Comparison of ENCODE assay signal across 9 cellular contexts in genomic region chr15:90561344-90562244, GRCh38. TPM values are rescaled to one million over a fixed set of nuclear protein-coding genes. Genes with fewer than 3 reads are reported as not detected.
DNase-seq lines count a peak whose midpoint lies in the region; ATAC-seq and TF ChIP-seq lines count a peak whose summit lies in the region.
"Had no signal": no experiment of that assay in that cellular context is flagged by ENCODE, and none has a peak within 500 bp of the region (broad histone marks: within the 10 kb centered on the region; RNA-seq: fewer than 3 reads in every experiment).

No MANE protein-coding gene starts in this region.

- no peaks in the 10 kb centered on the region for H3K27me3 ChIP-seq in BLaER1 treated with 17β-estradiol and CSF1 and Interleukin-3, amounts not matched to agents 10 nM and 100 nM
- no peaks in the 10 kb centered on the region for H3K27me3 ChIP-seq in osteoblast (ENCODE audit: insufficient read depth, low read length)

- DNase-seq in MV-4-11 (lab: John Stamatoyannopoulos, UW), result peak; percentile 74
- DNase-seq in coronary artery (ENCODE audit: low spot score), result no peak
- no peak for DNase-seq in osteoblast (ENCODE audit: insufficient read length, low spot score, missing footprints)
- DNase-seq in EL, result no peak
- DNase-seq in stimulated activated CD8-positive, alpha-beta memory T cell treated with anti-CD3 and anti-CD28 coated beads, Interleukin-4, amount 100 ng/mL, for 48 hours, result no peak
- DNase-seq in H4 (ENCODE audit: low spot score), result no peak
- DNase-seq: midbrain had no signal

- peaks cover 59% of the 10 kb centered on the region for H3K79me2 ChIP-seq in osteoblast (ENCODE audit: insufficient read depth, low read length)

- peaks cover 76 to 95% (median 83%) of the 10 kb centered on the region in 10 experiments for H3K4me1 ChIP-seq in BLaER1 treated with 17β-estradiol and CSF1 and Interleukin-3, amounts not matched to agents 10 nM and 100 nM
- peaks cover 48% of the 10 kb centered on the region for H3K4me1 ChIP-seq in osteoblast (ENCODE audit: insufficient read depth, low read length)

- peak overlapping the region; percentile 71 to 97 (median 83) for H3K4me2 ChIP-seq in BLaER1 treated with 17β-estradiol and CSF1 and Interleukin-3, amounts not matched to agents 10 nM and 100 nM
- H3K4me2 ChIP-seq in osteoblast (ENCODE audit: insufficient read depth, low read length), result no peak overlapping the region

- no peak for ATAC-seq in GM18517 (IDR thresholded peaks at IDR 0.05; ENCODE audit: unreplicated experiment)

- H3K9ac ChIP-seq in BLaER1 treated with 17β-estradiol and CSF1 and Interleukin-3, amounts not matched to agents 10 nM and 100 nM, result peak overlapping the region in 10 of 11 experiments; percentile 12 to 79 (median 60); a peak in 12 of 22 replicates

- peak overlapping the region; percentile 8 to 94 (median 86); a peak in 19 of 22 replicates for H3K27ac ChIP-seq in BLaER1 treated with 17β-estradiol and CSF1 and Interleukin-3, amounts not matched to agents 10 nM and 100 nM
- H3K27ac ChIP-seq in coronary artery, result peak overlapping the region; percentile 82 to 94
- peak overlapping the region; percentile 89 for H3K27ac ChIP-seq in osteoblast (ENCODE audit: low read depth, low read length)

- H3K4me3 ChIP-seq in BLaER1 treated with 17β-estradiol and CSF1 and Interleukin-3, amounts not matched to agents 10 nM and 100 nM, result no peak overlapping the region
- no peak overlapping the region for H3K4me3 ChIP-seq in coronary artery
- no peak overlapping the region for H3K4me3 ChIP-seq in osteoblast (ENCODE audit: insufficient read depth, low read length)

- peaks cover 0 to 27% (median 9%) of the 10 kb centered on the region in 11 experiments; a peak in 7 of 22 replicates for H4K20me1 ChIP-seq in BLaER1 treated with 17β-estradiol and CSF1 and Interleukin-3, amounts not matched to agents 10 nM and 100 nM
- no peaks in the 10 kb centered on the region for H4K20me1 ChIP-seq in osteoblast (ENCODE audit: insufficient read depth, low read length)

- peaks cover 0 to 26% (median 11%) of the 10 kb centered on the region in 11 experiments; a peak in 11 of 22 replicates for H3K36me3 ChIP-seq in BLaER1 treated with 17β-estradiol and CSF1 and Interleukin-3, amounts not matched to agents 10 nM and 100 nM
- no peaks in the 10 kb centered on the region for H3K36me3 ChIP-seq in osteoblast (ENCODE audit: insufficient read depth, low read length)

- TF ChIP-seq CTCF in coronary artery (IDR thresholded peaks at IDR 0.05) (no peak), osteoblast (IDR thresholded peaks at IDR 0.05; ENCODE audit: extremely low read depth, low read depth, low read length) (no peak)

- H3K9me3 ChIP-seq in BLaER1 treated with 17β-estradiol and CSF1 and Interleukin-3, amounts not matched to agents 10 nM and 100 nM (replicated peaks in 1 of 11), result peaks cover 0 to 28% (median 3%) of the 10 kb centered on the region in 11 experiments; a peak in 15 of 22 replicates
- no peaks in the 10 kb centered on the region for H3K9me3 ChIP-seq in osteoblast (ENCODE audit: low read depth, low read length)

- no peak overlapping the region for H2AFZ ChIP-seq in osteoblast (ENCODE audit: low read length)

RNA-seq across cellular contexts. Expression of gene CRTC3, which starts 31.9 kb away (rescaled TPM):
- 25.0 and 29.2 TPM in 2 replicates for total RNA-seq in osteoblast
- 6.8 and 6.9 TPM in 2 replicates for total RNA-seq in H4 (2014; rRNA removed; shearing (Covaris generic))
